Comparison of ENCODE assay signal across 16 cellular contexts in the genomic region with DNA sequence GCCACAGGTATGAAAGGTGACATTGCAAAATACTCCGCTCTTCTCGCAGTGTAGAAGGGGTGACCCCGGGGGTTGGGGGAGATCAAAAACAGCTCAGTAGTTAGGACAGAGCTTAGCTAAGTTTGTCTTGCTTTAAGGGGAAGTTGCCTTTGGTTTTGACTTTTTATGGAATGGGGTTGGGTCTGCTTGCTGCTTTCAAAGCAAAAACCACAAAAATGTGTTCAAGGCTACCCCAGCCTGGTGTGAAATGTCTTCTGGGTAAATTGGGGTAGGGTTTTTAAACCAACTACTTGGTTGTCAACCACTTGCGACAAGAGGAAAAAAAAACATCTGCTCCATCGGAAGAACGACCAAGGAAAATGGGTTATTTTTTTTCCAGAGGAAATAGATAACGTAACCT. TPM values are rescaled to one million over a fixed set of nuclear protein-coding genes. Genes with fewer than 3 reads are reported as not detected.
DNase-seq lines count a peak whose midpoint lies in the region; ATAC-seq and TF ChIP-seq lines count a peak whose summit lies in the region.
"Had no signal": no experiment of that assay in that cellular context is flagged by ENCODE, and none has a peak within 500 bp of the region (broad histone marks: within the 10 kb centered on the region; RNA-seq: fewer than 3 reads in every experiment).

No MANE protein-coding gene starts in this region.

- DNase-seq in CD4-positive, alpha-beta memory T cell, result no peak
- peak; percentile 64 to 82 for DNase-seq in HL-60 (ENCODE audit: low read depth in 1 of 2, low spot score in 1 of 2)
- DNase-seq in activated T-helper 1 cell treated with anti-CD3 and anti-CD28 coated beads, Interleukin-12 subunit alpha, Interleukin-12 subunit beta, Interleukin-2, Interleukin-4 antibody, amounts not matched to agents 30 ng/mL and 10 ng/mL and 1 ng/mL, durations not matched to agents 14 hours and 24 hours and 36 hours (ENCODE audit: low spot score), result no peak
- DNase-seq in mesenchymal stem cell, result no peak
- no peak for DNase-seq in lower leg skin (ENCODE audit: low spot score in 2 of 2)
- DNase-seq in GM19240 (ENCODE audit: insufficient read length, low spot score), result no peak
- DNase-seq: body of pancreas; C1 segment of cervical spinal cord; effector CD8-positive, alpha-beta T cell; PC-9; retina; stimulated activated CD4-positive, alpha-beta T cell treated with anti-CD3 and anti-CD28 coated beads, Interleukin-4, amount 100 ng/mL, for 24 hours had no signal

- TF ChIP-seq POLR2A in lower leg skin (IDR thresholded peaks at IDR 0.05), result no peak

- peaks cover 5% of the 10 kb centered on the region for H3K79me1 ChIP-seq in mesenchymal stem cell (replicated peaks; ENCODE audit: low read length, poor library complexity, severe bottlenecking)

- H3K4me2 ChIP-seq in mesenchymal stem cell (ENCODE audit: low read length, poor library complexity, severe bottlenecking), result no peak overlapping the region
- H3K4me2 ChIP-seq: PC-9 had no signal

- H3K4me1 ChIP-seq in CD4-positive, alpha-beta memory T cell (ENCODE audit: insufficient read depth, low read length), result peaks cover 66% of the 10 kb centered on the region
- peaks cover 16% of the 10 kb centered on the region for H3K4me1 ChIP-seq in mesenchymal stem cell (ENCODE audit: control insufficient read depth, insufficient read depth, low read depth, low read length)

- H4K8ac ChIP-seq in mesenchymal stem cell (ENCODE audit: low read length), result no peak overlapping the region

- H3K4ac ChIP-seq in mesenchymal stem cell (ENCODE audit: low read depth in 1 of 2, low read length in 2 of 2), result no peak overlapping the region

- no peak overlapping the region for H4K91ac ChIP-seq in mesenchymal stem cell (ENCODE audit: low read length)

- H2BK15ac ChIP-seq in mesenchymal stem cell (ENCODE audit: low read depth, poor library complexity, severe bottlenecking), result no peak overlapping the region

- H3K27me3 Mint-ChIP-seq in CD4-positive, alpha-beta memory T cell, result no peaks in the 10 kb centered on the region
- H3K27me3 Mint-ChIP-seq in activated T-helper 1 cell treated with anti-CD3 and anti-CD28 coated beads, Interleukin-12 subunit alpha, Interleukin-12 subunit beta, Interleukin-2, Interleukin-4 antibody, amounts not matched to agents 30 ng/mL and 10 ng/mL and 1 ng/mL, durations not matched to agents 14 hours and 24 hours and 36 hours (ENCODE audit: insufficient read depth), result no peaks in the 10 kb centered on the region

- H3K36me3 Mint-ChIP-seq in CD4-positive, alpha-beta memory T cell, result peaks cover 93 to 97% of the 10 kb centered on the region in 2 donors
- H3K36me3 Mint-ChIP-seq in activated T-helper 1 cell treated with anti-CD3 and anti-CD28 coated beads, Interleukin-12 subunit alpha, Interleukin-12 subunit beta, Interleukin-2, Interleukin-4 antibody, amounts not matched to agents 30 ng/mL and 10 ng/mL and 1 ng/mL, durations not matched to agents 14 hours and 24 hours and 36 hours (ENCODE audit: low read depth), result peaks cover 95% of the 10 kb centered on the region

- H2AK5ac ChIP-seq in mesenchymal stem cell (ENCODE audit: low read length, severe bottlenecking), result no peak overlapping the region

- peaks cover 60 to 97% (median 78%) of the 10 kb centered on the region in 4 donors for H3K4me1 Mint-ChIP-seq in CD4-positive, alpha-beta memory T cell
- H3K4me1 Mint-ChIP-seq in activated T-helper 1 cell treated with anti-CD3 and anti-CD28 coated beads, Interleukin-12 subunit alpha, Interleukin-12 subunit beta, Interleukin-2, Interleukin-4 antibody, amounts not matched to agents 30 ng/mL and 10 ng/mL and 1 ng/mL, durations not matched to agents 14 hours and 24 hours and 36 hours (ENCODE audit: low read depth), result peaks cover 95% of the 10 kb centered on the region

- H3K9ac ChIP-seq in mesenchymal stem cell (ENCODE audit: low read length), result peak overlapping the region; percentile 30

- H2BK120ac ChIP-seq in mesenchymal stem cell (ENCODE audit: low read depth, low read length), result no peak overlapping the region

- no peaks in the 10 kb centered on the region for H3K27me3 ChIP-seq in CD4-positive, alpha-beta memory T cell (ENCODE audit: insufficient read depth, low read length)
- no peaks in the 10 kb centered on the region for H3K27me3 ChIP-seq in HL-60 (ENCODE audit: insufficient read depth, poor library complexity, severe bottlenecking)
- H3K27me3 ChIP-seq in mesenchymal stem cell (ENCODE audit: control insufficient read depth in 1 of 2, insufficient read depth in 1 of 2, low read length in 2 of 2), result no peaks in the 10 kb centered on the region
- H3K27me3 ChIP-seq: body of pancreas had no signal

- peaks cover 0 to 15% (median 0%) of the 10 kb centered on the region in 8 donors for H3K9me3 Mint-ChIP-seq in CD4-positive, alpha-beta memory T cell
- no peaks in the 10 kb centered on the region for H3K9me3 Mint-ChIP-seq in activated T-helper 1 cell treated with anti-CD3 and anti-CD28 coated beads, Interleukin-12 subunit alpha, Interleukin-12 subunit beta, Interleukin-2, Interleukin-4 antibody, amounts not matched to agents 30 ng/mL and 10 ng/mL and 1 ng/mL, durations not matched to agents 14 hours and 24 hours and 36 hours

- H3K36me3 ChIP-seq in CD4-positive, alpha-beta memory T cell (ENCODE audit: insufficient read depth, low read length), result peaks cover 91% of the 10 kb centered on the region
- peaks cover 58 to 87% of the 10 kb centered on the region in 2 experiments for H3K36me3 ChIP-seq in mesenchymal stem cell (ENCODE audit: control insufficient read depth in 1 of 2, insufficient read depth in 2 of 2, low read depth in 1 of 2, low read length in 2 of 2)

- no peak overlapping the region for H3K27ac ChIP-seq in CD4-positive, alpha-beta memory T cell (ENCODE audit: low read depth, low read length)
- H3K27ac ChIP-seq in HL-60 (replicated peaks) (peak overlapping the region; percentile 41), mesenchymal stem cell (ENCODE audit: low read length, poor library complexity, severe bottlenecking) (no peak overlapping the region)
- H3K27ac ChIP-seq: body of pancreas, PC-9 had no signal

- H2BK5ac ChIP-seq in mesenchymal stem cell (ENCODE audit: low read depth, low read length, poor library complexity, severe bottlenecking), result no peak overlapping the region

- ATAC-seq in GM19324 (IDR thresholded peaks at IDR 0.05; ENCODE audit: low FRiP score, unreplicated experiment), result no peak
- ATAC-seq: body of pancreas had no signal

- intact Hi-C loops in CD4-positive, alpha-beta memory T cell (cut with micrococcal nuclease), result no loop called here
- intact Hi-C loops in activated T-helper 1 cell treated with anti-CD3 and anti-CD28 coated beads, Interleukin-12 subunit alpha, Interleukin-12 subunit beta, Interleukin-2, Interleukin-4 antibody, amounts not matched to agents 30 ng/mL and 10 ng/mL and 1 ng/mL, durations not matched to agents 14 hours and 24 hours and 36 hours (cut with micrococcal nuclease), result no loop called here
- intact Hi-C loops in lower leg skin (cut with DNase I; ENCODE audit: low total_unique reads), result no loop called here

- no peak for TF ChIP-seq CTCF in HL-60 (IDR thresholded peaks at IDR 0.05; ENCODE audit: insufficient read depth, low read length)
- TF ChIP-seq CTCF in lower leg skin (IDR thresholded peaks at IDR 0.05), result no peak

- POLR2A ChIA-PET in CD4-positive, alpha-beta memory T cell (lab: Charles Lee; ENCODE audit: partially characterized antibody), result interaction anchor here (1.0 to 3.3 kb wide), 6 partner anchors 9 to 69 kb away, joined by 3 to 19 read pairs (median 4); a partner anchor contains a TSS

- no peaks in the 10 kb centered on the region for H3K9me3 ChIP-seq in CD4-positive, alpha-beta memory T cell (ENCODE audit: control insufficient read depth in 1 of 2, low read length in 2 of 2)
- H3K9me3 ChIP-seq in mesenchymal stem cell (ENCODE audit: control insufficient read depth, low read length), result no peaks in the 10 kb centered on the region
- H3K9me3 ChIP-seq: body of pancreas had no signal

- H2AFZ ChIP-seq in mesenchymal stem cell (ENCODE audit: low read depth, low read length), result no peak overlapping the region
- H2AFZ ChIP-seq: PC-9 had no signal

- H3K23ac ChIP-seq in mesenchymal stem cell (ENCODE audit: low read length in 2 of 2), result no peak overlapping the region

- H2BK12ac ChIP-seq in mesenchymal stem cell (ENCODE audit: low read length in 2 of 2), result no peak overlapping the region

- H3K14ac ChIP-seq in mesenchymal stem cell (ENCODE audit: low read length in 2 of 2), result no peak overlapping the region

- WGBS in mesenchymal stem cell, result 96% methylated on average over 7 of the region's 7 CpGs
- 83 to 85% methylated on average over 7 of the region's 7 CpGs for WGBS in lower leg skin, 2 donors

- CTCF ChIA-PET in CD4-positive, alpha-beta memory T cell (lab: Charles Lee; ENCODE audit: partially characterized antibody), result no interaction called here

- H3K27ac Mint-ChIP-seq in CD4-positive, alpha-beta memory T cell, result peak overlapping the region in 5 of 7 donors; percentile 6 to 99 (median 54)
- peak overlapping the region; percentile 62 for H3K27ac Mint-ChIP-seq in activated T-helper 1 cell treated with anti-CD3 and anti-CD28 coated beads, Interleukin-12 subunit alpha, Interleukin-12 subunit beta, Interleukin-2, Interleukin-4 antibody, amounts not matched to agents 30 ng/mL and 10 ng/mL and 1 ng/mL, durations not matched to agents 14 hours and 24 hours and 36 hours

- no peak overlapping the region for H3K4me3 ChIP-seq in CD4-positive, alpha-beta memory T cell (ENCODE audit: low read length in 2 of 2)
- H3K4me3 ChIP-seq in HL-60 (replicated peaks; ENCODE audit: insufficient read depth, low read length), result no peak overlapping the region
- H3K4me3 ChIP-seq in mesenchymal stem cell (ENCODE audit: insufficient read depth in 1 of 2, low read depth in 1 of 2, low read length in 2 of 2), result no peak overlapping the region
- no peak overlapping the region for H3K4me3 ChIP-seq in lower leg skin (ENCODE audit: low read depth, poor library complexity, severe bottlenecking)
- H3K4me3 ChIP-seq: body of pancreas, PC-9 had no signal

- peak overlapping the region in 7 of 8 donors; percentile 1 to 68 (median 27) for H3K4me3 Mint-ChIP-seq in CD4-positive, alpha-beta memory T cell
- peak overlapping the region; percentile 68 for H3K4me3 Mint-ChIP-seq in activated T-helper 1 cell treated with anti-CD3 and anti-CD28 coated beads, Interleukin-12 subunit alpha, Interleukin-12 subunit beta, Interleukin-2, Interleukin-4 antibody, amounts not matched to agents 30 ng/mL and 10 ng/mL and 1 ng/mL, durations not matched to agents 14 hours and 24 hours and 36 hours

- H3K18ac ChIP-seq in mesenchymal stem cell (ENCODE audit: low read depth in 1 of 2, low read length in 2 of 2), result no peak overlapping the region

RNA-seq across cellular contexts. Expression of a gene that starts 6.2 kb away (rescaled TPM):
- 100 to 1,000 TPM; 500 to 536 TPM for total RNA-seq in CD4-positive, alpha-beta memory T cell
- 100 to 1,000 TPM in 1 of 2 donors, 10 to 100 TPM in 1; 88.1 to 163 TPM for polyA plus RNA-seq in CD4-positive, alpha-beta memory T cell
- total RNA-seq in activated T-helper 1 cell treated with anti-CD3 and anti-CD28 coated beads, Interleukin-12 subunit alpha, Interleukin-12 subunit beta, Interleukin-2, Interleukin-4 antibody, amounts not matched to agents 30 ng/mL and 10 ng/mL and 1 ng/mL, durations not matched to agents 14 hours and 24 hours and 36 hours, result 950 and 955 TPM in 2 replicates
- 358 TPM for polyA plus RNA-seq in mesenchymal stem cell (2013, experiment 1 of 2)
- polyA plus RNA-seq in mesenchymal stem cell (2013, experiment 2 of 2), result 365 TPM
- 10 to 100 TPM; 31.9 to 55.8 (median 34.9) TPM for total RNA-seq in lower leg skin

RNA-seq across cellular contexts. Expression of a gene that starts 16.4 kb away (rescaled TPM):
- total RNA-seq in CD4-positive, alpha-beta memory T cell, result 10 to 100 TPM; 25.9 to 26.6 TPM
- polyA plus RNA-seq in CD4-positive, alpha-beta memory T cell, result 10 to 100 TPM; 52.4 to 60.6 TPM
- total RNA-seq in activated T-helper 1 cell treated with anti-CD3 and anti-CD28 coated beads, Interleukin-12 subunit alpha, Interleukin-12 subunit beta, Interleukin-2, Interleukin-4 antibody, amounts not matched to agents 30 ng/mL and 10 ng/mL and 1 ng/mL, durations not matched to agents 14 hours and 24 hours and 36 hours, result 20.9 and 21.2 TPM in 2 replicates
- 30.8 TPM for polyA plus RNA-seq in mesenchymal stem cell (2013, experiment 1 of 2)
- 31.8 TPM for polyA plus RNA-seq in mesenchymal stem cell (2013, experiment 2 of 2)
- 100 to 1,000 TPM in 3 of 4 donors, 10 to 100 TPM in 1; 87.5 to 140 (median 122) TPM for total RNA-seq in lower leg skin

RNA-seq across cellular contexts. Expression of a gene that starts 27.7 kb away (rescaled TPM):
- not detected for total RNA-seq in CD4-positive, alpha-beta memory T cell
- polyA plus RNA-seq in CD4-positive, alpha-beta memory T cell, result not detected
- total RNA-seq in activated T-helper 1 cell treated with anti-CD3 and anti-CD28 coated beads, Interleukin-12 subunit alpha, Interleukin-12 subunit beta, Interleukin-2, Interleukin-4 antibody, amounts not matched to agents 30 ng/mL and 10 ng/mL and 1 ng/mL, durations not matched to agents 14 hours and 24 hours and 36 hours, result 0.10 and 0.15 TPM in 2 replicates
- not detected for polyA plus RNA-seq in mesenchymal stem cell (2013, experiment 1 of 2)
- polyA plus RNA-seq in mesenchymal stem cell (2013, experiment 2 of 2), result not detected
- total RNA-seq in lower leg skin, result under 1 TPM in 1 of 4 donors, not detected in 3; 0.19 TPM
- total RNA-seq: activated CD8-positive, alpha-beta memory T cell treated with anti-CD3 and anti-CD28 coated beads for 36 hours; body of pancreas; G401; T-helper 2 cell treated with Interferon-gamma antibody and Interleukin-4, amounts not matched to agents 100 ng/mL and 5 ng/mL, for 36 hours had no signal

RNA-seq across cellular contexts. Expression of a gene that starts 30.8 kb away (rescaled TPM):
- not detected for total RNA-seq in CD4-positive, alpha-beta memory T cell
- polyA plus RNA-seq in CD4-positive, alpha-beta memory T cell, result not detected
- not detected in 2 replicates for total RNA-seq in activated T-helper 1 cell treated with anti-CD3 and anti-CD28 coated beads, Interleukin-12 subunit alpha, Interleukin-12 subunit beta, Interleukin-2, Interleukin-4 antibody, amounts not matched to agents 30 ng/mL and 10 ng/mL and 1 ng/mL, durations not matched to agents 14 hours and 24 hours and 36 hours
- not detected for polyA plus RNA-seq in mesenchymal stem cell (2013, experiment 1 of 2)
- not detected for polyA plus RNA-seq in mesenchymal stem cell (2013, experiment 2 of 2)
- total RNA-seq in lower leg skin, result 10 to 100 TPM in 3 of 4 donors, 1 to 10 TPM in 1; 4.8 to 17.5 (median 12.9) TPM
- total RNA-seq: activated CD8-positive, alpha-beta memory T cell treated with anti-CD3 and anti-CD28 coated beads for 36 hours; body of pancreas; G401; PC-9; T-helper 2 cell treated with Interferon-gamma antibody and Interleukin-4, amounts not matched to agents 100 ng/mL and 5 ng/mL, for 36 hours had no signal

RNA-seq across cellular contexts. Expression of a gene that starts 36.3 kb away (rescaled TPM):
- total RNA-seq in CD4-positive, alpha-beta memory T cell, result under 1 TPM; 0.33 to 0.67 TPM
- polyA plus RNA-seq in CD4-positive, alpha-beta memory T cell, result under 1 TPM; 0.47 to 0.94 TPM
- 0.27 and 0.34 TPM in 2 replicates for total RNA-seq in activated T-helper 1 cell treated with anti-CD3 and anti-CD28 coated beads, Interleukin-12 subunit alpha, Interleukin-12 subunit beta, Interleukin-2, Interleukin-4 antibody, amounts not matched to agents 30 ng/mL and 10 ng/mL and 1 ng/mL, durations not matched to agents 14 hours and 24 hours and 36 hours
- 0.29 TPM for polyA plus RNA-seq in mesenchymal stem cell (2013, experiment 1 of 2)
- 0.14 TPM for polyA plus RNA-seq in mesenchymal stem cell (2013, experiment 2 of 2)
- 10 to 100 TPM in 1 of 4 donors, 1 to 10 TPM in 3; 2.3 to 10.5 (median 3.3) TPM for total RNA-seq in lower leg skin
- total RNA-seq: G401 had no signal

Comparison
In these comparisons a context has a peak if more than half of its experiments do, and no peak if none do; other contexts are left out.
1. DNase-seq: peak in HL-60 (2 of 2); none in CD4-positive, alpha-beta memory T cell (0 of 5), activated T-helper 1 cell treated with anti-CD3 and anti-CD28 coated beads, Interleukin-12 subunit alpha, Interleukin-12 subunit beta, Interleukin-2, Interleukin-4 antibody, amounts not matched to agents 30 ng/mL and 10 ng/mL and 1 ng/mL, durations not matched to agents 14 hours and 24 hours and 36 hours (single experiment), mesenchymal stem cell (single experiment), lower leg skin (0 of 2) and GM19240 (single experiment).
2. RNA of a gene that starts 6.2 kb away (total RNA-seq): 950 to 955 TPM in activated T-helper 1 cell treated with anti-CD3 and anti-CD28 coated beads, Interleukin-12 subunit alpha, Interleukin-12 subunit beta, Interleukin-2, Interleukin-4 antibody, amounts not matched to agents 30 ng/mL and 10 ng/mL and 1 ng/mL, durations not matched to agents 14 hours and 24 hours and 36 hours and 500 to 536 TPM in CD4-positive, alpha-beta memory T cell; 31.9 to 55.8 TPM in lower leg skin; every median in the first group is over 4 times any median in the second.